8 cellular contexts compared by ENCODE assay signal in the genomic region with DNA sequence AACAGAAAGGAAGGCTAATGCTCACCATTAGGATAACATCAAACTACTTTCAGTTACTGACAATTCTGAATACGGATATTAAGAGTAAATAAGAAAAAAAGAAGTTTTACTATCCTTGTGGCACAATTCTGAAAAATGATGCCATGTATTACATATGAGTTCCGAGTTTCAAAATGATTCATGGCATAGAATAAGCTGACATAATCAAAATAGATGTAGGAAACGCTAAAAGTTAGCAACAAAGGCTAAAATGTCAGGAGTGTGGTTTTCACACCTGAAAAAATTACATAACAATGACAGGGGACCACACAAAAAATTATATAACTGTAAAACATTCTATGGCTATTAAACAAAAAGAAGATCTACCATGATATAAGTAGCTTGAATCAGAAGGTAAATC.
"Had no signal": no experiment of that assay in that cellular context is flagged by ENCODE, and none has a peak within 500 bp of the region (broad histone marks: within the 10 kb centered on the region; RNA-seq: fewer than 3 reads in every experiment).

No MANE protein-coding gene starts in this region.

- H3K4me3 ChIP-seq: HAP-1 had no signal

- H3K36me3 ChIP-seq: HAP-1 had no signal

- ATAC-seq: HCT116 had no signal

- DNase-seq: GOT3, H7, HFFc6, KG1 had no signal

- H3K27ac ChIP-seq: HL-60 had no signal

- H3K9me3 ChIP-seq: HAP-1 had no signal

- H3K4me3 Mint-ChIP-seq: HFFc6, IgD-negative memory B cell had no signal

- H3K27ac Mint-ChIP-seq: HFFc6, IgD-negative memory B cell had no signal

- H3K4me1 ChIP-seq: HAP-1 had no signal

- H3K27me3 Mint-ChIP-seq: IgD-negative memory B cell had no signal

- H3K4me1 Mint-ChIP-seq: IgD-negative memory B cell had no signal

- H3K9me3 Mint-ChIP-seq: HFFc6 had no signal

- H3K36me3 Mint-ChIP-seq: IgD-negative memory B cell had no signal
